Comparison of ENCODE assay signal across 8 cellular contexts in genomic region chr9:37119907-37120839, GRCh38. TPM values are rescaled to one million over a fixed set of nuclear protein-coding genes. Genes with fewer than 3 reads are reported as not detected.
DNase-seq lines count a peak whose midpoint lies in the region; ATAC-seq and TF ChIP-seq lines count a peak whose summit lies in the region.

Gene ZCCHC7 (plus strand): TSS chr9:37120574.

- H3K9me3 Mint-ChIP-seq in chondrocyte (ENCODE audit: low read depth), result peaks cover 4% of the 10 kb centered on the region

- TF ChIP-seq CTCF in chondrocyte (IDR thresholded peaks at IDR 0.05), result no peak
- TF ChIP-seq CTCF in kidney epithelial cell (IDR thresholded peaks at IDR 0.05; ENCODE audit: insufficient read depth, low read length, poor library complexity, severe bottlenecking), result no peak

- peak within 1 kb of the TSS; percentile 94 for H3K4me3 Mint-ChIP-seq in chondrocyte (ENCODE audit: unreplicated experiment)

- H3K36me3 Mint-ChIP-seq in chondrocyte (ENCODE audit: low read depth), result peaks cover 3% of the 10 kb centered on the region

- peak; percentile 97 for ATAC-seq in HG03439 (IDR thresholded peaks at IDR 0.05; ENCODE audit: unreplicated experiment)

- TF ChIP-seq POLR2A in GM19193 (IDR thresholded peaks at IDR 0.05; ENCODE audit: extremely low read depth, insufficient read depth, insufficient read length), result peak; percentile 89

- DNase-seq in AML-193 (lab: John Stamatoyannopoulos, UW), result peak; percentile 89 to 92
- peak; percentile 91 for DNase-seq in NCI-H510A treated with DMSO at 0.1 percent for 48 hours (lab: John Stamatoyannopoulos, UW)
- peak; percentile 94 to 97 for DNase-seq in activated CD4-positive, alpha-beta T cell treated with anti-CD3 and anti-CD28 coated beads for 24 hours (ENCODE audit: low read depth in 2 of 2)
- DNase-seq in chondrocyte (ENCODE audit: low spot score), result peak; percentile 96
- DNase-seq in kidney epithelial cell (ENCODE audit: low read depth), result peak; percentile 63
- DNase-seq in stimulated activated CD4-positive, alpha-beta T cell treated with anti-CD3 and anti-CD28 coated beads, Interleukin-15, amount 100 ng/mL, for 48 hours (ENCODE audit: low read depth in 2 of 2), result peak; percentile 93 to 94

- H3K36me3 ChIP-seq in kidney epithelial cell (ENCODE audit: control insufficient read depth, insufficient read depth, low read length), result no peaks in the 10 kb centered on the region

- H3K27me3 Mint-ChIP-seq in chondrocyte (ENCODE audit: low read depth), result no peaks in the 10 kb centered on the region

- H3K27ac Mint-ChIP-seq in chondrocyte (ENCODE audit: unreplicated experiment), result peak within 1 kb of the TSS; percentile 99

- H3K4me3 ChIP-seq in kidney epithelial cell (ENCODE audit: low read depth, low read length), result peak within 1 kb of the TSS; percentile 87

- peaks cover 34% of the 10 kb centered on the region for H3K4me1 Mint-ChIP-seq in chondrocyte (ENCODE audit: low read depth)

- no peaks in the 10 kb centered on the region for H3K27me3 ChIP-seq in kidney epithelial cell (ENCODE audit: control insufficient read depth, insufficient read depth, low read length)

RNA-seq across cellular contexts. Expression of gene ZCCHC7, which starts in this region (rescaled TPM):
- total RNA-seq in chondrocyte (21.9 to 26.6 TPM (median 22.5 TPM) in 3 replicates), kidney epithelial cell (18.0 and 20.2 TPM in 2 replicates)

Comparison
In these comparisons a context has a peak if more than half of its experiments do, and no peak if none do; other contexts are left out.
1. Peak in every context shown above with its lines: DNase-seq, ATAC-seq and H3K4me3 ChIP-seq.